In the genomic region with DNA sequence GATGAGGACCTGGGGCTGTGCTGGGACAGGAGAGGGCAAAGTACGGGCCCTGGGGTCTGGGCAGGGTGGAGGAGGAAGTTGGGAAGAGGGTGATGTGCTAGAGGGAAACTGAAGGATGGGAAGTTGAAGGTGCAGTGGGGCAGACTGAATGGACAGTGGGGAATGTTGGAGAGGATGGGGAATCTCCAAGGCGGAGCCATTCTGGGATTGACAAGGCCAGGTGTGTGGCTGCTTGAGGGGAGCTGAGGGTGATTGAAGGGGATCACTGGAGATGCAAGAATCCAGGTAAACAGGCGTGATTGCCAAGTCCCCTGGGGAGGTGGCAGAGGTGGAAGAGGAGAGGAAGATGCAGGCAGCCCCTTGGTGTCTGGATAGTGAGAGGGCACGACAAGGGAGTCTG, we compare ENCODE assay signal across 18 cellular contexts. TPM values are rescaled to one million over a fixed set of nuclear protein-coding genes. Genes with fewer than 3 reads are reported as not detected.
DNase-seq lines count a peak whose midpoint lies in the region; ATAC-seq and TF ChIP-seq lines count a peak whose summit lies in the region.
"Had no signal": no experiment of that assay in that cellular context is flagged by ENCODE, and none has a peak within 500 bp of the region (broad histone marks: within the 10 kb centered on the region; RNA-seq: fewer than 3 reads in every experiment).

No MANE protein-coding gene starts in this region.

- peak overlapping the region; percentile 1 for H3K27ac Mint-ChIP-seq in activated naive CD8-positive, alpha-beta T cell treated with anti-CD3 and anti-CD28 coated beads, Interleukin-2, amount 50 U/mL, for 24 hours
- H3K27ac Mint-ChIP-seq in activated naive CD8-positive, alpha-beta T cell treated with anti-CD3 and anti-CD28 coated beads for 36 hours: no peak overlapping the region
- H3K27ac Mint-ChIP-seq in WTC11: peak overlapping the region; percentile 32; the same call in 1 of the 2 replicates

- no peak for ATAC-seq in activated naive CD8-positive, alpha-beta T cell treated with anti-CD3 and anti-CD28 coated beads, Interleukin-2, amount 50 U/mL, for 24 hours
- no peak for ATAC-seq in WTC11

- POLR2A ChIA-PET in WTC11 (lab: Charles Lee): no interaction called here

- H3K9me3 Mint-ChIP-seq in activated naive CD8-positive, alpha-beta T cell treated with anti-CD3 and anti-CD28 coated beads, Interleukin-2, amount 50 U/mL, for 24 hours: no peaks in the 10 kb centered on the region
- no peaks in the 10 kb centered on the region for H3K9me3 Mint-ChIP-seq in activated naive CD8-positive, alpha-beta T cell treated with anti-CD3 and anti-CD28 coated beads for 36 hours
- no peaks in the 10 kb centered on the region for H3K9me3 Mint-ChIP-seq in WTC11
- H3K9me3 Mint-ChIP-seq: CD4-positive, alpha-beta memory T cell had no signal

- H3K4me3 Mint-ChIP-seq in activated naive CD8-positive, alpha-beta T cell treated with anti-CD3 and anti-CD28 coated beads, Interleukin-2, amount 50 U/mL, for 24 hours: no peak overlapping the region
- H3K4me3 Mint-ChIP-seq in activated naive CD8-positive, alpha-beta T cell treated with anti-CD3 and anti-CD28 coated beads for 36 hours: no peak overlapping the region
- no peak overlapping the region for H3K4me3 Mint-ChIP-seq in WTC11
- H3K4me3 Mint-ChIP-seq: CD4-positive, alpha-beta memory T cell had no signal

- CTCF ChIA-PET in WTC11 (lab: Charles Lee): interaction anchor here (2.3 to 2.8 kb wide), 2 partner anchors 9 to 22 kb away, joined by 12 read pairs; a partner anchor contains a TSS

- no peak for TF ChIP-seq CTCF in WTC11 (IDR thresholded peaks at IDR 0.05)

- H3K36me3 Mint-ChIP-seq in activated naive CD8-positive, alpha-beta T cell treated with anti-CD3 and anti-CD28 coated beads, Interleukin-2, amount 50 U/mL, for 24 hours (ENCODE audit: low read depth): peaks cover 44% of the 10 kb centered on the region
- H3K36me3 Mint-ChIP-seq in activated naive CD8-positive, alpha-beta T cell treated with anti-CD3 and anti-CD28 coated beads for 36 hours: peaks cover 34% of the 10 kb centered on the region
- H3K36me3 Mint-ChIP-seq in WTC11: peaks cover 59% of the 10 kb centered on the region

- no peak for DNase-seq in activated naive CD8-positive, alpha-beta T cell treated with anti-CD3 and anti-CD28 coated beads, Interleukin-2, amount 50 U/mL, for 24 hours
- DNase-seq in activated naive CD8-positive, alpha-beta T cell treated with anti-CD3 and anti-CD28 coated beads for 36 hours: no peak
- DNase-seq in WTC11 (ENCODE audit: low spot score): no peak
- DNase-seq in myocyte (ENCODE audit: low read depth): peak; percentile 42
- no peak for DNase-seq in amygdala (lab: John Stamatoyannopoulos, UW)
- DNase-seq in activated CD8-positive, alpha-beta memory T cell treated with anti-CD3 and anti-CD28 coated beads for 24 hours: no peak
- DNase-seq in SW 1271 (lab: John Stamatoyannopoulos, UW): no peak
- DNase-seq: BE2C; CD4-positive, alpha-beta memory T cell; GOT3; KBM-7; NCI-H1105 treated with DMSO at 0.1 percent for 48 hours; NCI-H1694 treated with DMSO at 0.1 percent for 48 hours; NCI-H2227 treated with DMSO at 0.1 percent for 48 hours; NCI-H510A treated with DMSO at 0.1 percent for 48 hours; NCI-H774; OCI-M1; SHP77 had no signal

- H3K4me1 Mint-ChIP-seq in activated naive CD8-positive, alpha-beta T cell treated with anti-CD3 and anti-CD28 coated beads, Interleukin-2, amount 50 U/mL, for 24 hours: no peaks in the 10 kb centered on the region
- no peaks in the 10 kb centered on the region for H3K4me1 Mint-ChIP-seq in activated naive CD8-positive, alpha-beta T cell treated with anti-CD3 and anti-CD28 coated beads for 36 hours
- H3K4me1 Mint-ChIP-seq in WTC11: no peaks in the 10 kb centered on the region

- H3K27me3 Mint-ChIP-seq in activated naive CD8-positive, alpha-beta T cell treated with anti-CD3 and anti-CD28 coated beads, Interleukin-2, amount 50 U/mL, for 24 hours: no peaks in the 10 kb centered on the region
- no peaks in the 10 kb centered on the region for H3K27me3 Mint-ChIP-seq in activated naive CD8-positive, alpha-beta T cell treated with anti-CD3 and anti-CD28 coated beads for 36 hours
- peaks cover 2% of the 10 kb centered on the region; the same call in 1 of the 2 replicates for H3K27me3 Mint-ChIP-seq in WTC11 (ENCODE audit: low read depth)
- H3K27me3 Mint-ChIP-seq: CD4-positive, alpha-beta memory T cell had no signal

TF ChIP-seq in WTC11, 78 proteins besides CTCF, POLR2A, EP300 and RAD21:
- no peak for TF ChIP-seq ESRRA (CRISPR knock-in tag; IDR thresholded peaks at IDR 0.05; ENCODE audit: borderline replicate concordance)
- no peak for TF ChIP-seq ZNF263 (CRISPR knock-in tag; IDR thresholded peaks at IDR 0.05; ENCODE audit: low read depth)
- TF ChIP-seq, protein P1, sequence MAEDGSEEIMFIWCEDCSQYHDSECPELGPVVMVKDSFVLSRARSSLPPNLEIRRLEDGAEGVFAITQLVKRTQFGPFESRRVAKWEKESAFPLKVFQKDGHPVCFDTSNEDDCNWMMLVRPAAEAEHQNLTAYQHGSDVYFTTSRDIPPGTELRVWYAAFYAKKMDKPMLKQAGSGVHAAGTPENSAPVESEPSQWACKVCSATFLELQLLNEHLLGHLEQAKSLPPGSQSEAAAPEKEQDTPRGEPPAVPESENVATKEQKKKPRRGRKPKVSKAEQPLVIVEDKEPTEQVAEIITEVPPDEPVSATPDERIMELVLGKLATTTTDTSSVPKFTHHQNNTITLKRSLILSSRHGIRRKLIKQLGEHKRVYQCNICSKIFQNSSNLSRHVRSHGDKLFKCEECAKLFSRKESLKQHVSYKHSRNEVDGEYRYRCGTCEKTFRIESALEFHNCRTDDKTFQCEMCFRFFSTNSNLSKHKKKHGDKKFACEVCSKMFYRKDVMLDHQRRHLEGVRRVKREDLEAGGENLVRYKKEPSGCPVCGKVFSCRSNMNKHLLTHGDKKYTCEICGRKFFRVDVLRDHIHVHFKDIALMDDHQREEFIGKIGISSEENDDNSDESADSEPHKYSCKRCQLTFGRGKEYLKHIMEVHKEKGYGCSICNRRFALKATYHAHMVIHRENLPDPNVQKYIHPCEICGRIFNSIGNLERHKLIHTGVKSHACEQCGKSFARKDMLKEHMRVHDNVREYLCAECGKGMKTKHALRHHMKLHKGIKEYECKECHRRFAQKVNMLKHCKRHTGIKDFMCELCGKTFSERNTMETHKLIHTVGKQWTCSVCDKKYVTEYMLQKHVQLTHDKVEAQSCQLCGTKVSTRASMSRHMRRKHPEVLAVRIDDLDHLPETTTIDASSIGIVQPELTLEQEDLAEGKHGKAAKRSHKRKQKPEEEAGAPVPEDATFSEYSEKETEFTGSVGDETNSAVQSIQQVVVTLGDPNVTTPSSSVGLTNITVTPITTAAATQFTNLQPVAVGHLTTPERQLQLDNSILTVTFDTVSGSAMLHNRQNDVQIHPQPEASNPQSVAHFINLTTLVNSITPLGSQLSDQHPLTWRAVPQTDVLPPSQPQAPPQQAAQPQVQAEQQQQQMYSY (CRISPR knock-in tag; IDR thresholded peaks at IDR 0.05): no peak
- TF ChIP-seq, protein P2, sequence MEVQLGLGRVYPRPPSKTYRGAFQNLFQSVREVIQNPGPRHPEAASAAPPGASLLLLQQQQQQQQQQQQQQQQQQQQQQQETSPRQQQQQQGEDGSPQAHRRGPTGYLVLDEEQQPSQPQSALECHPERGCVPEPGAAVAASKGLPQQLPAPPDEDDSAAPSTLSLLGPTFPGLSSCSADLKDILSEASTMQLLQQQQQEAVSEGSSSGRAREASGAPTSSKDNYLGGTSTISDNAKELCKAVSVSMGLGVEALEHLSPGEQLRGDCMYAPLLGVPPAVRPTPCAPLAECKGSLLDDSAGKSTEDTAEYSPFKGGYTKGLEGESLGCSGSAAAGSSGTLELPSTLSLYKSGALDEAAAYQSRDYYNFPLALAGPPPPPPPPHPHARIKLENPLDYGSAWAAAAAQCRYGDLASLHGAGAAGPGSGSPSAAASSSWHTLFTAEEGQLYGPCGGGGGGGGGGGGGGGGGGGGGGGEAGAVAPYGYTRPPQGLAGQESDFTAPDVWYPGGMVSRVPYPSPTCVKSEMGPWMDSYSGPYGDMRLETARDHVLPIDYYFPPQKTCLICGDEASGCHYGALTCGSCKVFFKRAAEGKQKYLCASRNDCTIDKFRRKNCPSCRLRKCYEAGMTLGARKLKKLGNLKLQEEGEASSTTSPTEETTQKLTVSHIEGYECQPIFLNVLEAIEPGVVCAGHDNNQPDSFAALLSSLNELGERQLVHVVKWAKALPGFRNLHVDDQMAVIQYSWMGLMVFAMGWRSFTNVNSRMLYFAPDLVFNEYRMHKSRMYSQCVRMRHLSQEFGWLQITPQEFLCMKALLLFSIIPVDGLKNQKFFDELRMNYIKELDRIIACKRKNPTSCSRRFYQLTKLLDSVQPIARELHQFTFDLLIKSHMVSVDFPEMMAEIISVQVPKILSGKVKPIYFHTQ (CRISPR knock-in tag; IDR thresholded peaks at IDR 0.05): no peak
- no peak for TF ChIP-seq SMAD3 (CRISPR knock-in tag; IDR thresholded peaks at IDR 0.05; ENCODE audit: borderline replicate concordance)
- no peak for TF ChIP-seq TEAD1 (CRISPR knock-in tag; IDR thresholded peaks at IDR 0.05)
- TF ChIP-seq IRF2 (CRISPR knock-in tag; IDR thresholded peaks at IDR 0.05; ENCODE audit: borderline replicate concordance, low read depth): no peak

RNA-seq across cellular contexts. Expression of a gene that starts 8.5 kb away (rescaled TPM):
- 1 to 10 TPM; 1.5 TPM for total RNA-seq in activated naive CD8-positive, alpha-beta T cell treated with anti-CD3 and anti-CD28 coated beads for 36 hours
- total RNA-seq in WTC11 (2021) (4.1 to 4.5 TPM (median 4.5 TPM) in 3 replicates), myocyte (98.3 and 128 TPM in 2 replicates)
- 33.2 TPM for polyA plus RNA-seq in myocyte (2012)

RNA-seq across cellular contexts. Expression of a gene that starts 18.9 kb away (rescaled TPM):
- 10 to 100 TPM; 28.5 to 31.7 TPM for total RNA-seq in activated naive CD8-positive, alpha-beta T cell treated with anti-CD3 and anti-CD28 coated beads for 36 hours
- total RNA-seq in WTC11 (2021) (29.3 to 31.1 TPM (median 29.4 TPM) in 3 replicates), myocyte (3.3 and 5.8 TPM in 2 replicates)
- polyA plus RNA-seq in myocyte (2012): 13.6 TPM

RNA-seq across cellular contexts. Expression of a gene that starts 27.6 kb away (rescaled TPM):
- total RNA-seq in activated naive CD8-positive, alpha-beta T cell treated with anti-CD3 and anti-CD28 coated beads for 36 hours: 1 to 10 TPM; 5.4 to 5.7 TPM
- total RNA-seq in WTC11 (2021) (10.8 to 13.5 TPM (median 13.2 TPM) in 3 replicates), myocyte (53.9 and 60.0 TPM in 2 replicates)
- 35.5 TPM for polyA plus RNA-seq in myocyte (2012)

RNA-seq across cellular contexts. Expression of a gene that starts 34.0 kb away (rescaled TPM):
- total RNA-seq in activated naive CD8-positive, alpha-beta T cell treated with anti-CD3 and anti-CD28 coated beads for 36 hours: 1 to 10 TPM; 1.3 to 1.6 TPM
- total RNA-seq in WTC11 (2021): 15.9 to 20.5 TPM (median 19.9 TPM) in 3 replicates
- 0.86 and 1.3 TPM in 2 replicates for total RNA-seq in myocyte
- polyA plus RNA-seq in myocyte (2012): 3.9 TPM
- polyA plus RNA-seq: CD4-positive, alpha-beta memory T cell had no signal

RNA-seq across cellular contexts. Expression of a gene that starts 53.1 kb away (rescaled TPM):
- 10 to 100 TPM; 24.9 to 27.0 TPM for total RNA-seq in activated naive CD8-positive, alpha-beta T cell treated with anti-CD3 and anti-CD28 coated beads for 36 hours
- total RNA-seq in WTC11 (2021) (79.0 to 84.9 TPM (median 84.3 TPM) in 3 replicates), myocyte (11.6 and 14.9 TPM in 2 replicates)
- 12.7 TPM for polyA plus RNA-seq in myocyte (2012)

Comparison
In these comparisons a context has a peak if more than half of its experiments do, and no peak if none do; other contexts are left out.
1. RNA of a gene that starts 8.5 kb away (total RNA-seq): 98.3 to 128 TPM in myocyte; 4.1 to 4.5 TPM in WTC11 and 1.5 TPM in activated naive CD8-positive, alpha-beta T cell treated with anti-CD3 and anti-CD28 coated beads for 36 hours; every median in the first group is over 10 times any median in the second.